20 cellular contexts compared by ENCODE assay signal in genomic region chr10:103557455-103557854, GRCh38.
"Had no signal": no experiment of that assay in that cellular context is flagged by ENCODE, and none has a peak within 500 bp of the region (broad histone marks: within the 10 kb centered on the region; RNA-seq: fewer than 3 reads in every experiment).

No MANE protein-coding gene starts in this region.

- H3K4me2 ChIP-seq: hepatocyte had no signal

- H3K27me3 ChIP-seq: body of pancreas, cardiac muscle cell, hepatocyte, thyroid gland had no signal

- DNase-seq: activated CD4-positive, alpha-beta memory T cell treated with anti-CD3 and anti-CD28 coated beads, Interleukin-2, amount 10 ng/mL, durations not matched to agents 7 days and 5 days; activated CD4-positive, alpha-beta T cell treated with anti-CD3 and anti-CD28 coated beads for 4 hours; activated CD4-positive, CD25-positive, alpha-beta regulatory T cell; activated gamma-delta T cell; activated naive CD4-positive, alpha-beta T cell treated with anti-CD3 and anti-CD28 coated beads, Interleukin-2, amount 50 U/mL, for 16 hours; activated naive CD8-positive, alpha-beta T cell treated with anti-CD3 and anti-CD28 coated beads, Interleukin-2, amount 50 U/mL, for 24 hours; effector CD4-positive, alpha-beta T cell; erythroblast; foreskin fibroblast; kidney glomerular epithelial cell; nephron progenitor cell; occipital lobe; stimulated activated CD4-positive, alpha-beta T cell treated with anti-CD3 and anti-CD28 coated beads, Interleukin-12 subunit alpha, Interleukin-12 subunit beta, amount 100 ng/mL, for 4 hours; stimulated activated CD4-positive, alpha-beta T cell treated with anti-CD3 and anti-CD28 coated beads, Interleukin-4, amount 100 ng/mL, for 4 hours; stimulated activated naive CD8-positive, alpha-beta T cell treated with anti-CD3 and anti-CD28 coated beads, Interleukin-15, Interleukin-2, amounts not matched to agents 100 U/mL and 50 U/mL, for 24 hours; T1000; thyroid gland had no signal

- ATAC-seq: activated naive CD8-positive, alpha-beta T cell treated with anti-CD3 and anti-CD28 coated beads, Interleukin-2, amount 50 U/mL, for 24 hours; body of pancreas; stimulated activated naive CD8-positive, alpha-beta T cell treated with anti-CD3 and anti-CD28 coated beads, Interleukin-15, Interleukin-2, amounts not matched to agents 100 U/mL and 50 U/mL, for 24 hours had no signal

- H3K4me3 ChIP-seq: body of pancreas, cardiac muscle cell, hepatocyte, thyroid gland had no signal

- H3K27ac ChIP-seq: cardiac muscle cell, hepatocyte, thyroid gland had no signal

- H3K9me3 ChIP-seq: thyroid gland had no signal

- H3K36me3 ChIP-seq: cardiac muscle cell, thyroid gland had no signal
